In the genomic region with DNA sequence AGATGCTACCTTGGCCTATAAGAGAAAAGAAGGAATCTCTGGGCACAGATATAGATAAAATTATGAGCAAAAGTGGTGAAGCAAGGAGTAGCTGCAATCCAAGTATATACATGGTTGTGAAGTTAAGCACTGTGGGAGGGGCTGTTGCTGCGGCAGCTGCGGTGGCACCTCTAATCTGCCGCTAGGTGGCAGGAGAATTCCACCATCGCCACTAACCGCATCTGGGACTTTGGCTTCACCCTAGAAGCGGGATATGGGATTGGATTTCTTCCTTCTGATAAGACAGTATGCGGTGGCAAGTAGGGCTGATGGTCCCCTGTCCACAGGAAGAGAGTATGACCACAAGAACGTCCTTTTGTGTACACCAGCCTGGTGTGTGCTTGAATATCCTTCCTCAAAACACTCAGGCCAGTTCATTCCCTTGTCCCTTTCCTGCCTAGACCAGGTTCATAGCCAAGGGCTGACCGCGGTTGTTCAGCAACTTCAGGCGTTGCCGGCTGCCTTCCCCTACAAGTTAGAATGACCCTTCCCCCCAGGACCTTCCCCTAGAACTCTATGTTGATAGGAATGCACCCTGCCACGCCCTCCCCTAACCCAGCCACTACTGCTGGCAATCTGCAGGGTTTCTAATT, we compare ENCODE assay signal across 8 cellular contexts. TPM values are rescaled to one million over a fixed set of nuclear protein-coding genes. Genes with fewer than 3 reads are reported as not detected.
DNase-seq lines count a peak whose midpoint lies in the region; ATAC-seq, FAIRE-seq and TF ChIP-seq lines count a peak whose summit lies in the region.

No MANE protein-coding gene starts in this region.

- H3K4me3 Mint-ChIP-seq in stimulated activated naive B cell treated with anti-CD40 and anti-IgM and Interleukin-4, amounts not matched to agents 10 μg/mL and 1 μg/mL and 100 μg/mL, for 72 hours = no peak overlapping the region

- FAIRE-seq in GM12892 (lab: Jason Lieb, UNC) = no peak

- H3K27ac Mint-ChIP-seq in stimulated activated naive B cell treated with anti-CD40 and anti-IgM and Interleukin-4, amounts not matched to agents 10 μg/mL and 1 μg/mL and 100 μg/mL, for 72 hours = no peak overlapping the region

- H3K9me3 Mint-ChIP-seq in stimulated activated naive B cell treated with anti-CD40 and anti-IgM and Interleukin-4, amounts not matched to agents 10 μg/mL and 1 μg/mL and 100 μg/mL, for 72 hours = peaks cover 0 to 2% of the 10 kb centered on the region in 2 donors

- peaks cover 0 to 23% of the 10 kb centered on the region in 2 donors for H3K27me3 ChIP-seq in left lung

- H3K27me3 Mint-ChIP-seq in stimulated activated naive B cell treated with anti-CD40 and anti-IgM and Interleukin-4, amounts not matched to agents 10 μg/mL and 1 μg/mL and 100 μg/mL, for 72 hours = peaks cover 7 to 11% of the 10 kb centered on the region in 2 donors

- no peaks in the 10 kb centered on the region for H3K36me3 ChIP-seq in left lung

- no peaks in the 10 kb centered on the region for H3K4me1 Mint-ChIP-seq in stimulated activated naive B cell treated with anti-CD40 and anti-IgM and Interleukin-4, amounts not matched to agents 10 μg/mL and 1 μg/mL and 100 μg/mL, for 72 hours

- TF ChIP-seq POLR2A in GM12892 (IDR thresholded peaks at IDR 0.05; ENCODE audit: low read depth, low read length) (no peak), NB4 (IDR thresholded peaks at IDR 0.05; ENCODE audit: extremely low read depth, insufficient read length) (no peak)

- H3K4me3 ChIP-seq in NB4 (ENCODE audit: low read depth, low read length) (no peak overlapping the region), left lung (no peak overlapping the region)

- ATAC-seq in left lung (peak; percentile 96), HG03045 (IDR thresholded peaks at IDR 0.05; ENCODE audit: unreplicated experiment) (no peak)
- peak; percentile 82 to 83 for ATAC-seq in stimulated activated naive B cell treated with anti-CD40 and anti-IgM and Interleukin-4, amounts not matched to agents 10 μg/mL and 1 μg/mL and 100 μg/mL, for 72 hours (replicated peaks)

- DNase-seq in AG08395 (ENCODE audit: low spot score) (peak; percentile 69), GM12892 (ENCODE audit: insufficient read length) (peak; percentile 25), NB4 (ENCODE audit: low read depth) (peak; percentile 65), SW480 (ENCODE audit: low spot score) (peak; percentile 50), dedifferentiated amniotic fluid mesenchymal stem cell (ENCODE audit: extremely low spot score) (peak; percentile 31), left lung (peak in 1 of 2 donors; percentile 64)
- DNase-seq in stimulated activated naive B cell treated with anti-CD40 and anti-IgM and Interleukin-4, amounts not matched to agents 10 μg/mL and 1 μg/mL and 100 μg/mL, for 72 hours = peak; percentile 28

- no peaks in the 10 kb centered on the region for H3K9me3 ChIP-seq in left lung

- no peaks in the 10 kb centered on the region for H3K36me3 Mint-ChIP-seq in stimulated activated naive B cell treated with anti-CD40 and anti-IgM and Interleukin-4, amounts not matched to agents 10 μg/mL and 1 μg/mL and 100 μg/mL, for 72 hours

- H3K4me1 ChIP-seq in left lung = no peaks in the 10 kb centered on the region

- intact Hi-C loops in left lung (cut with DNase I) = loop anchor here in 1 of 2 donors (10.0 kb wide), 1 partner anchor 222 kb away; no protein-coding TSS in a partner anchor

- TF ChIP-seq CTCF in NB4 (IDR thresholded peaks at IDR 0.05; ENCODE audit: low read depth, low read length) (peak; percentile 88), left lung (IDR thresholded peaks at IDR 0.05) (peak; percentile 78 to 87)

- H3K27ac ChIP-seq in left lung = no peak overlapping the region

RNA-seq across cellular contexts. Expression of gene MAGEL2, which starts 5.1 kb away (rescaled TPM):
- polyA plus RNA-seq in GM12892 (2012; ENCODE audit: missing spikeins) = not detected
- total RNA-seq in left lung = 1 to 10 TPM in 1 of 2 donors, under 1 TPM in 1; 0.60 to 1.6 TPM

RNA-seq across cellular contexts. Expression of gene NDN, which starts 44.6 kb away (rescaled TPM):
- not detected for polyA plus RNA-seq in GM12892 (2012; ENCODE audit: missing spikeins)
- total RNA-seq in left lung = 10 to 100 TPM; 41.7 to 43.1 TPM
